Comparison of ENCODE assay signal across 1 cellular context in the genomic region with DNA sequence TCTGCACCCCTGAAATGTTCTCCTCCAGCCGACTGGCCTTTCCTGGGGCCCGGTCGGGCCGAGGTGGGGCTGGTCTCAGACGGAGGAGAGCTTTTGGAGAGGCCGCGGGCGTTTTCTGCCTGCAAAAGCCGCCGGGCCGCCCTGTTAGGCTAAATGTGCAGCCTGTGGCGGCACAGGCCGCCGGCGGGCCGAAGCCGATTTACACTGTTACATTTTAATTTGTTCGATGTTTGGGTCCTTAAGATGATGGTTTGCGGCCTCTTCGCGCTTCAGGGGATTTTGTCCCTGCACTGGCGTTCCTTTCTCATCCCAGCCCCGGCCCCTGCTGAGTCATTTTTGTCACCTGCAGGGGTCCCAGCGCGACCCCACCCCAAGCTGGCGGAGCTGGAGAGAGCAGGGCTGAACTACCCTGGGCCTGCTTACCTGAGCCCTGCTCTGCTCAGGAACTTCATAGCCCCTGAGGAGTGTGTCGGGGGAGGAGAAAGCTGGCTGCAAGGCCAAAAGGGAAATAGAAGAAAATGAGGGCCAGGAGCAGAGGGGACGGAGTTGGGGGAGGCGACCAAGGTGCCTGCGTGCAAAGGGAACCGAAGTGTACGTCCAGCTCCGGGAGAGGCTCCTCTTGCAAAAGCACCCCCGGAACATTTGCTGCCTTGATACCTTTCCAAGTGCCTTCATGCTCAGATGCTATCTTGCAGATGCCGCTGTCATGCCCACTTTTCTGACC.
TF ChIP-seq lines count a peak whose summit lies in the region.

No MANE protein-coding gene starts in this region.

TF ChIP-seq in K562, 482 proteins besides CTCF, POLR2A, EP300 and RAD21 (continued from another document and continues in another):
- TF ChIP-seq, protein P1, sequence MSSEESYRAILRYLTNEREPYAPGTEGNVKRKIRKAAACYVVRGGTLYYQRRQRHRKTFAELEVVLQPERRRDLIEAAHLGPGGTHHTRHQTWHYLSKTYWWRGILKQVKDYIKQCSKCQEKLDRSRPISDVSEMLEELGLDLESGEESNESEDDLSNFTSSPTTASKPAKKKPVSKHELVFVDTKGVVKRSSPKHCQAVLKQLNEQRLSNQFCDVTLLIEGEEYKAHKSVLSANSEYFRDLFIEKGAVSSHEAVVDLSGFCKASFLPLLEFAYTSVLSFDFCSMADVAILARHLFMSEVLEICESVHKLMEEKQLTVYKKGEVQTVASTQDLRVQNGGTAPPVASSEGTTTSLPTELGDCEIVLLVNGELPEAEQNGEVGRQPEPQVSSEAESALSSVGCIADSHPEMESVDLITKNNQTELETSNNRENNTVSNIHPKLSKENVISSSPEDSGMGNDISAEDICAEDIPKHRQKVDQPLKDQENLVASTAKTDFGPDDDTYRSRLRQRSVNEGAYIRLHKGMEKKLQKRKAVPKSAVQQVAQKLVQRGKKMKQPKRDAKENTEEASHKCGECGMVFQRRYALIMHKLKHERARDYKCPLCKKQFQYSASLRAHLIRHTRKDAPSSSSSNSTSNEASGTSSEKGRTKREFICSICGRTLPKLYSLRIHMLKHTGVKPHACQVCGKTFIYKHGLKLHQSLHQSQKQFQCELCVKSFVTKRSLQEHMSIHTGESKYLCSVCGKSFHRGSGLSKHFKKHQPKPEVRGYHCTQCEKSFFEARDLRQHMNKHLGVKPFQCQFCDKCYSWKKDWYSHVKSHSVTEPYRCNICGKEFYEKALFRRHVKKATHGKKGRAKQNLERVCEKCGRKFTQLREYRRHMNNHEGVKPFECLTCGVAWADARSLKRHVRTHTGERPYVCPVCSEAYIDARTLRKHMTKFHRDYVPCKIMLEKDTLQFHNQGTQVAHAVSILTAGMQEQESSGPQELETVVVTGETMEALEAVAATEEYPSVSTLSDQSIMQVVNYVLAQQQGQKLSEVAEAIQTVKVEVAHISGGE (CRISPR knock-in tag; IDR thresholded peaks at IDR 0.05) = 0 out of 6 replicates have a peak, but pooled peaks of 1 of the 3 experiments have one; percentile 32
- TF ChIP-seq ZBTB1 (CRISPR knock-in tag; IDR thresholded peaks at IDR 0.05; ENCODE audit: borderline replicate concordance, low read depth) (no peak), COPS2 (conservative IDR thresholded peaks at IDR 0.05) (no peak), HSF4 (CRISPR knock-in tag; IDR thresholded peaks at IDR 0.05; ENCODE audit: borderline replicate concordance) (no peak), KDM1A (IDR thresholded peaks at IDR 0.05) (no peak), MAZ (CRISPR knock-in tag; conservative IDR thresholded peaks at IDR 0.05 in 1 of 2, IDR thresholded peaks at IDR 0.05 in 1 of 2) (no peak), NR2C2 (CRISPR knock-in tag; IDR thresholded peaks at IDR 0.05) (no peak), NR2C2 (tag; IDR thresholded peaks at IDR 0.05) (no peak), SOX6 (IDR thresholded peaks at IDR 0.05) (no peak), SIN3A (IDR thresholded peaks at IDR 0.05; ENCODE audit: borderline replicate concordance in 2 of 2, control insufficient read depth in 1 of 2, low read depth in 2 of 2, low read length in 2 of 2) (no peak), SRSF7 (optimal IDR thresholded peaks at IDR 0.05; ENCODE audit: low read depth, low read length) (no peak), DNMT1 (IDR thresholded peaks at IDR 0.05) (no peak), EZH2 (IDR thresholded peaks at IDR 0.05; ENCODE audit: borderline replicate concordance, low read depth, low read length) (no peak), JUNB (CRISPR knock-in tag; conservative IDR thresholded peaks at IDR 0.05) (no peak), NFE2 (IDR thresholded peaks at IDR 0.05; ENCODE audit: low read depth) (0 out of 2 replicates have a peak, but pooled peaks have one; percentile 11), L3MBTL2 (IDR thresholded peaks at IDR 0.05) (peak; percentile 48; the same call in 1 of the 2 replicates), NFYB (IDR thresholded peaks at IDR 0.05; ENCODE audit: extremely low read depth, insufficient read length) (no peak), ZNF121 (CRISPR knock-in tag; conservative IDR thresholded peaks at IDR 0.05) (no peak), SIN3B (IDR thresholded peaks at IDR 0.05; ENCODE audit: low read depth) (no peak), TCFL5 (CRISPR knock-in tag; conservative IDR thresholded peaks at IDR 0.05) (no peak)
- TF ChIP-seq, protein P2, sequence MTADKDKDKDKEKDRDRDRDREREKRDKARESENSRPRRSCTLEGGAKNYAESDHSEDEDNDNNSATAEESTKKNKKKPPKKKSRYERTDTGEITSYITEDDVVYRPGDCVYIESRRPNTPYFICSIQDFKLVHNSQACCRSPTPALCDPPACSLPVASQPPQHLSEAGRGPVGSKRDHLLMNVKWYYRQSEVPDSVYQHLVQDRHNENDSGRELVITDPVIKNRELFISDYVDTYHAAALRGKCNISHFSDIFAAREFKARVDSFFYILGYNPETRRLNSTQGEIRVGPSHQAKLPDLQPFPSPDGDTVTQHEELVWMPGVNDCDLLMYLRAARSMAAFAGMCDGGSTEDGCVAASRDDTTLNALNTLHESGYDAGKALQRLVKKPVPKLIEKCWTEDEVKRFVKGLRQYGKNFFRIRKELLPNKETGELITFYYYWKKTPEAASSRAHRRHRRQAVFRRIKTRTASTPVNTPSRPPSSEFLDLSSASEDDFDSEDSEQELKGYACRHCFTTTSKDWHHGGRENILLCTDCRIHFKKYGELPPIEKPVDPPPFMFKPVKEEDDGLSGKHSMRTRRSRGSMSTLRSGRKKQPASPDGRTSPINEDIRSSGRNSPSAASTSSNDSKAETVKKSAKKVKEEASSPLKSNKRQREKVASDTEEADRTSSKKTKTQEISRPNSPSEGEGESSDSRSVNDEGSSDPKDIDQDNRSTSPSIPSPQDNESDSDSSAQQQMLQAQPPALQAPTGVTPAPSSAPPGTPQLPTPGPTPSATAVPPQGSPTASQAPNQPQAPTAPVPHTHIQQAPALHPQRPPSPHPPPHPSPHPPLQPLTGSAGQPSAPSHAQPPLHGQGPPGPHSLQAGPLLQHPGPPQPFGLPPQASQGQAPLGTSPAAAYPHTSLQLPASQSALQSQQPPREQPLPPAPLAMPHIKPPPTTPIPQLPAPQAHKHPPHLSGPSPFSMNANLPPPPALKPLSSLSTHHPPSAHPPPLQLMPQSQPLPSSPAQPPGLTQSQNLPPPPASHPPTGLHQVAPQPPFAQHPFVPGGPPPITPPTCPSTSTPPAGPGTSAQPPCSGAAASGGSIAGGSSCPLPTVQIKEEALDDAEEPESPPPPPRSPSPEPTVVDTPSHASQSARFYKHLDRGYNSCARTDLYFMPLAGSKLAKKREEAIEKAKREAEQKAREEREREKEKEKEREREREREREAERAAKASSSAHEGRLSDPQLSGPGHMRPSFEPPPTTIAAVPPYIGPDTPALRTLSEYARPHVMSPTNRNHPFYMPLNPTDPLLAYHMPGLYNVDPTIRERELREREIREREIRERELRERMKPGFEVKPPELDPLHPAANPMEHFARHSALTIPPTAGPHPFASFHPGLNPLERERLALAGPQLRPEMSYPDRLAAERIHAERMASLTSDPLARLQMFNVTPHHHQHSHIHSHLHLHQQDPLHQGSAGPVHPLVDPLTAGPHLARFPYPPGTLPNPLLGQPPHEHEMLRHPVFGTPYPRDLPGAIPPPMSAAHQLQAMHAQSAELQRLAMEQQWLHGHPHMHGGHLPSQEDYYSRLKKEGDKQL (CRISPR knock-in tag; IDR thresholded peaks at IDR 0.05; ENCODE audit: borderline replicate concordance) = no peak
- TF ChIP-seq, protein P3, sequence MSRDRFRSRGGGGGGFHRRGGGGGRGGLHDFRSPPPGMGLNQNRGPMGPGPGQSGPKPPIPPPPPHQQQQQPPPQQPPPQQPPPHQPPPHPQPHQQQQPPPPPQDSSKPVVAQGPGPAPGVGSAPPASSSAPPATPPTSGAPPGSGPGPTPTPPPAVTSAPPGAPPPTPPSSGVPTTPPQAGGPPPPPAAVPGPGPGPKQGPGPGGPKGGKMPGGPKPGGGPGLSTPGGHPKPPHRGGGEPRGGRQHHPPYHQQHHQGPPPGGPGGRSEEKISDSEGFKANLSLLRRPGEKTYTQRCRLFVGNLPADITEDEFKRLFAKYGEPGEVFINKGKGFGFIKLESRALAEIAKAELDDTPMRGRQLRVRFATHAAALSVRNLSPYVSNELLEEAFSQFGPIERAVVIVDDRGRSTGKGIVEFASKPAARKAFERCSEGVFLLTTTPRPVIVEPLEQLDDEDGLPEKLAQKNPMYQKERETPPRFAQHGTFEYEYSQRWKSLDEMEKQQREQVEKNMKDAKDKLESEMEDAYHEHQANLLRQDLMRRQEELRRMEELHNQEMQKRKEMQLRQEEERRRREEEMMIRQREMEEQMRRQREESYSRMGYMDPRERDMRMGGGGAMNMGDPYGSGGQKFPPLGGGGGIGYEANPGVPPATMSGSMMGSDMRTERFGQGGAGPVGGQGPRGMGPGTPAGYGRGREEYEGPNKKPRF (IDR thresholded peaks at IDR 0.05; ENCODE audit: low read depth, low read length) = no peak
- TF ChIP-seq, protein P4, sequence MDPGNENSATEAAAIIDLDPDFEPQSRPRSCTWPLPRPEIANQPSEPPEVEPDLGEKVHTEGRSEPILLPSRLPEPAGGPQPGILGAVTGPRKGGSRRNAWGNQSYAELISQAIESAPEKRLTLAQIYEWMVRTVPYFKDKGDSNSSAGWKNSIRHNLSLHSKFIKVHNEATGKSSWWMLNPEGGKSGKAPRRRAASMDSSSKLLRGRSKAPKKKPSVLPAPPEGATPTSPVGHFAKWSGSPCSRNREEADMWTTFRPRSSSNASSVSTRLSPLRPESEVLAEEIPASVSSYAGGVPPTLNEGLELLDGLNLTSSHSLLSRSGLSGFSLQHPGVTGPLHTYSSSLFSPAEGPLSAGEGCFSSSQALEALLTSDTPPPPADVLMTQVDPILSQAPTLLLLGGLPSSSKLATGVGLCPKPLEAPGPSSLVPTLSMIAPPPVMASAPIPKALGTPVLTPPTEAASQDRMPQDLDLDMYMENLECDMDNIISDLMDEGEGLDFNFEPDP (CRISPR knock-in tag; IDR thresholded peaks at IDR 0.05) = no peak
- TF ChIP-seq, protein P5, sequence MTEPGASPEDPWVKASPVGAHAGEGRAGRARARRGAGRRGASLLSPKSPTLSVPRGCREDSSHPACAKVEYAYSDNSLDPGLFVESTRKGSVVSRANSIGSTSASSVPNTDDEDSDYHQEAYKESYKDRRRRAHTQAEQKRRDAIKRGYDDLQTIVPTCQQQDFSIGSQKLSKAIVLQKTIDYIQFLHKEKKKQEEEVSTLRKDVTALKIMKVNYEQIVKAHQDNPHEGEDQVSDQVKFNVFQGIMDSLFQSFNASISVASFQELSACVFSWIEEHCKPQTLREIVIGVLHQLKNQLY (CRISPR knock-in tag; conservative IDR thresholded peaks at IDR 0.05) = no peak
- TF ChIP-seq, protein P6, sequence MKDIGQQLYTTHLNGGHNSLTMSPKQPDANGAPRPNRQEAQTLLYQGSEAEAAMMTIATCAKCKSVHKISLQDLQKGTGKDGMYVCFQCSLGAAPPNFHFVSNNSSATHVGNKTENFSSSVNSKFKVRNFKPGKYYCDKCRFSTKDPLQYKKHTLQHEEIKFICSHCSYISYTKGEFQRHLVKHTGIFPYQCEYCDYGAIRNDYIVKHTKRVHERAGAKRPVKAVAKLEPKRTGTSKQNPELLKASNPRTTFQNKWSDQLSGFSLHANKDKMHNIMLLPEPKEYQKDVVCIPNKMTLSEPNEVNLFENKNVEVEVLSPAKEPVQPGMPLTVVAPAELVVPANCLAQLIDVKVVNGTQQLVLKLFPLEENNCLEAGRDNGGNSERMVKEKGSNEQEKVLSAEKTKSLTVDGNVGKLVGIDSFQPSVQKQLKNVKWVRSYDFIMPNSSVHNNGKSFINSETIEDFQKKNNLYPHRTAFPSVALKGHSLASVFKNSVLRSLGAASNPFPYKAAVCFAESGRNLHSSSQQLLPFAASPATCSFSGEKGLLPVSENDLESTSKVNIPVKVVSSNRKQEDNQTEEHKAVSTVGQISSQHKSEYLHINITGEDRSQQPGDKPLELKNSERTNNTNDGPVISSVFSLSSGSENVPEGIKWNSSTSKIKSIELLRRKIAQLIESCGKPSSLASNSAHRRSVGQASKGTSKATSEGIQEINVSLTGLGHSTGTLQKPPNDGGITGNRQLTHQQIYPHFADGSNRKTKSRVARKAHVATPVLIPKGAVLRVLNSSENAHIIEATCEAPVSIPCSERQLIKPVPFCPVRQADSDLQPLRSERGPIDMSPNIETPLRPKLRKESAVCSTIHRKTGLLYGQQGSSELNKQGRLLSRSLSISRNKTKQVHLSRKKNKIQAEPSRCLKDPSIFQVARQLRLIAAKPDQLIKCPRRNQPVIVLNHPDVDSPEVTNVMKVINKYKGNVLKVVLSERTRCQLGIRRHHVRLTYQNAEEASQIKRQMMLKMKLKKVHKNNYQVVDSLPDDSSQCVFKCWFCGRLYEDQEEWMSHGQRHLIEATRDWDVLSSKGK (CRISPR knock-in tag; IDR thresholded peaks at IDR 0.05) = no peak
- TF ChIP-seq, protein P7, sequence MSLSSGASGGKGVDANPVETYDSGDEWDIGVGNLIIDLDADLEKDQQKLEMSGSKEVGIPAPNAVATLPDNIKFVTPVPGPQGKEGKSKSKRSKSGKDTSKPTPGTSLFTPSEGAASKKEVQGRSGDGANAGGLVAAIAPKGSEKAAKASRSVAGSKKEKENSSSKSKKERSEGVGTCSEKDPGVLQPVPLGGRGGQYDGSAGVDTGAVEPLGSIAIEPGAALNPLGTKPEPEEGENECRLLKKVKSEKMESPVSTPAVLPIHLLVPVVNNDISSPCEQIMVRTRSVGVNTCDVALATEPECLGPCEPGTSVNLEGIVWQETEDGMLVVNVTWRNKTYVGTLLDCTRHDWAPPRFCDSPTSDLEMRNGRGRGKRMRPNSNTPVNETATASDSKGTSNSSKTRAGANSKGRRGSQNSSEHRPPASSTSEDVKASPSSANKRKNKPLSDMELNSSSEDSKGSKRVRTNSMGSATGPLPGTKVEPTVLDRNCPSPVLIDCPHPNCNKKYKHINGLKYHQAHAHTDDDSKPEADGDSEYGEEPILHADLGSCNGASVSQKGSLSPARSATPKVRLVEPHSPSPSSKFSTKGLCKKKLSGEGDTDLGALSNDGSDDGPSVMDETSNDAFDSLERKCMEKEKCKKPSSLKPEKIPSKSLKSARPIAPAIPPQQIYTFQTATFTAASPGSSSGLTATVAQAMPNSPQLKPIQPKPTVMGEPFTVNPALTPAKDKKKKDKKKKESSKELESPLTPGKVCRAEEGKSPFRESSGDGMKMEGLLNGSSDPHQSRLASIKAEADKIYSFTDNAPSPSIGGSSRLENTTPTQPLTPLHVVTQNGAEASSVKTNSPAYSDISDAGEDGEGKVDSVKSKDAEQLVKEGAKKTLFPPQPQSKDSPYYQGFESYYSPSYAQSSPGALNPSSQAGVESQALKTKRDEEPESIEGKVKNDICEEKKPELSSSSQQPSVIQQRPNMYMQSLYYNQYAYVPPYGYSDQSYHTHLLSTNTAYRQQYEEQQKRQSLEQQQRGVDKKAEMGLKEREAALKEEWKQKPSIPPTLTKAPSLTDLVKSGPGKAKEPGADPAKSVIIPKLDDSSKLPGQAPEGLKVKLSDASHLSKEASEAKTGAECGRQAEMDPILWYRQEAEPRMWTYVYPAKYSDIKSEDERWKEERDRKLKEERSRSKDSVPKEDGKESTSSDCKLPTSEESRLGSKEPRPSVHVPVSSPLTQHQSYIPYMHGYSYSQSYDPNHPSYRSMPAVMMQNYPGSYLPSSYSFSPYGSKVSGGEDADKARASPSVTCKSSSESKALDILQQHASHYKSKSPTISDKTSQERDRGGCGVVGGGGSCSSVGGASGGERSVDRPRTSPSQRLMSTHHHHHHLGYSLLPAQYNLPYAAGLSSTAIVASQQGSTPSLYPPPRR (CRISPR knock-in tag; IDR thresholded peaks at IDR 0.05; ENCODE audit: borderline replicate concordance) = no peak
- TF ChIP-seq, protein P8, sequence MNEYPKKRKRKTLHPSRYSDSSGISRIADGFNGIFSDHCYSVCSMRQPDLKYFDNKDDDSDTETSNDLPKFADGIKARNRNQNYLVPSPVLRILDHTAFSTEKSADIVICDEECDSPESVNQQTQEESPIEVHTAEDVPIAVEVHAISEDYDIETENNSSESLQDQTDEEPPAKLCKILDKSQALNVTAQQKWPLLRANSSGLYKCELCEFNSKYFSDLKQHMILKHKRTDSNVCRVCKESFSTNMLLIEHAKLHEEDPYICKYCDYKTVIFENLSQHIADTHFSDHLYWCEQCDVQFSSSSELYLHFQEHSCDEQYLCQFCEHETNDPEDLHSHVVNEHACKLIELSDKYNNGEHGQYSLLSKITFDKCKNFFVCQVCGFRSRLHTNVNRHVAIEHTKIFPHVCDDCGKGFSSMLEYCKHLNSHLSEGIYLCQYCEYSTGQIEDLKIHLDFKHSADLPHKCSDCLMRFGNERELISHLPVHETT (CRISPR knock-in tag; conservative IDR thresholded peaks at IDR 0.05 in 1 of 2, IDR thresholded peaks at IDR 0.05 in 1 of 2) = no peak
